ENCODE assay signal across 26 cellular contexts in the genomic region with DNA sequence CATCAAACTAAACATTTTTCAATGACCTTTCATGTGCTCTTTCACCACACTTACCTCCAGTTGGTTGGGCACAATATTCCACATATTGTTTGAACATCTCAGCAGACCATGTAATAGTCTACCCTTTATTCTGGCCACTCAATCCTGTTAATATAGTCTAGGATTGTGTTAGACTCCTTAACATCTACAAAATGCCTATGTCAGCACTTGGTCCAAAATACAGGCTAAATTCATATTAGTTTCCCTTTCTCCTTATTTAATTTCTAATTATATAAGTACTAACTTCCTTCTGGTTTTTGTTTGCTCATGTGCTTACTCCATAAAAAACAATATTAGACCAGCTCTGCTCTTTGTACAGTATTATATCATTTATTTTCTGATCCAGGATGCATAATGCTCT. TPM values are rescaled to one million over a fixed set of nuclear protein-coding genes. Genes with fewer than 3 reads are reported as not detected.
"Had no signal": no experiment of that assay in that cellular context is flagged by ENCODE, and none has a peak within 500 bp of the region (broad histone marks: within the 10 kb centered on the region; RNA-seq: fewer than 3 reads in every experiment).

No MANE protein-coding gene starts in this region.

- H3K27me3 ChIP-seq: cardiac muscle cell had no signal

- H3K4me3 Mint-ChIP-seq: activated B cell treated with CpG ODN at 0.5 μM for 24 hours; activated CD4-positive, alpha-beta T cell treated with anti-CD3 and anti-CD28 coated beads, Interleukin-2, amount 10 ng/mL, durations not matched to agents 24 days and 14 days; activated naive CD4-positive, alpha-beta T cell treated with anti-CD3 and anti-CD28 coated beads for 36 hours; activated naive CD8-positive, alpha-beta T cell; activated T-cell treated with anti-CD3 and anti-CD28 coated beads, Interleukin-2, amount 50 U/mL, for 4 hours; brain; T-helper 1 cell treated with Interleukin-12 subunit alpha and Interleukin-12 subunit beta and Interleukin-4 antibody, amounts not matched to agents 30 μg/mL and 1 μg/mL, for 36 hours had no signal

- H3K27ac ChIP-seq: cardiac muscle cell had no signal

- H3K36me3 ChIP-seq: cardiac muscle cell had no signal

- DNase-seq: activated B cell treated with CpG ODN at 0.5 μM for 24 hours; activated CD4-positive, alpha-beta T cell treated with anti-CD3 and anti-CD28 coated beads for 1 hour; activated CD4-positive, alpha-beta T cell treated with anti-CD3 and anti-CD28 coated beads, Interleukin-2, amount 10 ng/mL, durations not matched to agents 24 days and 14 days; activated CD4-positive, alpha-beta T cell treated with anti-CD3 and anti-CD28 coated beads, Interleukin-2, amount 50 U/mL, for 48 hours; activated CD8-positive, alpha-beta memory T cell treated with anti-CD3 and anti-CD28 coated beads for 24 hours; activated gamma-delta T cell; activated naive CD4-positive, alpha-beta T cell treated with anti-CD3 and anti-CD28 coated beads for 36 hours; activated T-cell treated with anti-CD3 and anti-CD28 coated beads, Interleukin-2, amount 50 U/mL, for 4 hours; amygdala; Kasumi-1; NCI-H1092; NCI-H1417; NCI-H1930; NCI-H2171; NCI-H2227 treated with DMSO at 0.1 percent for 48 hours; NCI-H446 treated with DMSO at 0.1 percent for 48 hours; NCI-H524 treated with DMSO at 0.1 percent for 48 hours; NCI-H748 treated with DMSO at 0.1 percent for 48 hours; PC-3; SHP77 treated with DMSO at 0.1 percent for 48 hours had no signal

- ATAC-seq: activated T-cell treated with anti-CD3 and anti-CD28 coated beads, Interleukin-2, amount 50 U/mL, for 4 hours had no signal

- H3K27ac Mint-ChIP-seq: activated B cell treated with CpG ODN at 0.5 μM for 24 hours; activated CD4-positive, alpha-beta T cell treated with anti-CD3 and anti-CD28 coated beads, Interleukin-2, amount 10 ng/mL, durations not matched to agents 24 days and 14 days; activated naive CD4-positive, alpha-beta T cell treated with anti-CD3 and anti-CD28 coated beads for 36 hours; activated naive CD8-positive, alpha-beta T cell; brain; T-helper 1 cell treated with Interleukin-12 subunit alpha and Interleukin-12 subunit beta and Interleukin-4 antibody, amounts not matched to agents 30 μg/mL and 1 μg/mL, for 36 hours had no signal

- H3K36me3 Mint-ChIP-seq: activated naive CD8-positive, alpha-beta T cell; brain had no signal

- H3K9me3 Mint-ChIP-seq: activated B cell treated with CpG ODN at 0.5 μM for 24 hours; activated CD4-positive, alpha-beta T cell treated with anti-CD3 and anti-CD28 coated beads, Interleukin-2, amount 10 ng/mL, durations not matched to agents 24 days and 14 days; activated naive CD4-positive, alpha-beta T cell treated with anti-CD3 and anti-CD28 coated beads for 36 hours; activated T-cell treated with anti-CD3 and anti-CD28 coated beads, Interleukin-2, amount 50 U/mL, for 4 hours; T-helper 1 cell treated with Interleukin-12 subunit alpha and Interleukin-12 subunit beta and Interleukin-4 antibody, amounts not matched to agents 30 μg/mL and 1 μg/mL, for 36 hours had no signal

- H3K4me3 ChIP-seq: cardiac muscle cell had no signal

- H3K27me3 Mint-ChIP-seq: activated B cell treated with CpG ODN at 0.5 μM for 24 hours; activated naive CD8-positive, alpha-beta T cell; brain had no signal

RNA-seq across cellular contexts. Expression of a gene that starts 21.1 kb away (rescaled TPM):
- total RNA-seq: activated B cell treated with CpG ODN at 0.5 μM for 24 hours; activated CD4-positive, alpha-beta T cell treated with anti-CD3 and anti-CD28 coated beads, Interleukin-2, amount 10 ng/mL, durations not matched to agents 24 days and 14 days; activated naive CD4-positive, alpha-beta T cell treated with anti-CD3 and anti-CD28 coated beads for 36 hours; activated T-cell treated with anti-CD3 and anti-CD28 coated beads, Interleukin-2, amount 50 U/mL, for 4 hours; astrocyte; cardiac muscle cell; PC-3; SK-MEL-5 had no signal
- polyA plus RNA-seq: cardiac muscle cell had no signal

RNA-seq across cellular contexts. Expression of a gene that starts 54.5 kb away (rescaled TPM):
- total RNA-seq: activated B cell treated with CpG ODN at 0.5 μM for 24 hours; activated CD4-positive, alpha-beta T cell treated with anti-CD3 and anti-CD28 coated beads, Interleukin-2, amount 10 ng/mL, durations not matched to agents 24 days and 14 days; activated naive CD4-positive, alpha-beta T cell treated with anti-CD3 and anti-CD28 coated beads for 36 hours; activated T-cell treated with anti-CD3 and anti-CD28 coated beads, Interleukin-2, amount 50 U/mL, for 4 hours; astrocyte; cardiac muscle cell; PC-3; SK-MEL-5 had no signal
- polyA plus RNA-seq: cardiac muscle cell had no signal
